In the genomic region with DNA sequence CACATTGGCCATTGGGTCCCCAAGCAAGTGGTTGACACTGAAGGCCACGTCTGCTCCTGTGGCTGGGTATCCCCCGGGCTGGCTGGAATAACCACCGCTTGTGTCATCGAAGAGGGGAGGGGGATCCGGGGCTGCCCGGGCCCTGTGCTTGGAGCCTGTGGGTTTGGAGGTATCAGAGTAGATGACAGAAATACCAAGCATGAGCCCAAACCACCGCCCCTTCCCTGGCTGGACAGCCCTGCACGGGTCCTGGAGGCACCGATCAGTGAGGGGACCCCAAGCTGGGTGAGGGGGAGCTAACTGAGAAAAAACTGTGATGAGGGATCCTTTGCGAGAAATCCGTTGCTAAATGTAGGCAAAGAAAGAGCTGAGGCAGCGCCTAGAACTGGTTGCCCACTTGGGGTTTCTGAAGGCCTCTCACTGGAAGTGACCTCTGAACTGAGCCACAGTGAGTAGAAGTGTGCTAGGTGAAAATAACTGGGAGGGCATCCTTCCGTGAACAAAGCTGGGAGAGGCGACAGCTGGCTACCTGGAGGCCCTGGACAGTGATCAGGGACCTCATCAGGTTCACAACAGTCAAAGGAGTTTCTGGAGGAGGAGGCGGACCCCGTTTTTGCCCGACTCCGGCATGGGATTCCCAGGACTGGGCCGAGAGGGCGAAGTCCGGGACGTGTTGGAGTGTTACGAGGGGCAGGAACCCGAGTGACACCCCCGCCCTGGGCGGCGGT, we compare ENCODE assay signal across 8 cellular contexts. TPM values are rescaled to one million over a fixed set of nuclear protein-coding genes. Genes with fewer than 3 reads are reported as not detected.
DNase-seq lines count a peak whose midpoint lies in the region; ATAC-seq and TF ChIP-seq lines count a peak whose summit lies in the region.

No MANE protein-coding gene starts in this region.

- peaks cover 3% of the 10 kb centered on the region for H3K36me3 Mint-ChIP-seq in stimulated activated naive CD8-positive, alpha-beta T cell treated with anti-CD3 and anti-CD28 coated beads, Interleukin-15, Interleukin-2, amounts not matched to agents 100 ng/mL and 50 ng/mL, for 24 hours (ENCODE audit: low read depth)
- H3K36me3 Mint-ChIP-seq in activated CD4-positive, alpha-beta memory T cell treated with anti-CD3 and anti-CD28 coated beads for 36 hours: no peaks in the 10 kb centered on the region

- peak overlapping the region; percentile 46 for H3K4me3 ChIP-seq in hepatocyte
- H3K4me3 ChIP-seq in skin epidermis: peak overlapping the region; percentile 77 to 99 (median 86)

- peaks cover 35% of the 10 kb centered on the region for H3K79me2 ChIP-seq in hepatocyte

- H3K4me1 Mint-ChIP-seq in stimulated activated naive CD8-positive, alpha-beta T cell treated with anti-CD3 and anti-CD28 coated beads, Interleukin-15, Interleukin-2, amounts not matched to agents 100 ng/mL and 50 ng/mL, for 24 hours (ENCODE audit: low read depth): peaks cover 34% of the 10 kb centered on the region
- H3K4me1 Mint-ChIP-seq in activated CD4-positive, alpha-beta memory T cell treated with anti-CD3 and anti-CD28 coated beads for 36 hours (ENCODE audit: low read depth): peaks cover 34% of the 10 kb centered on the region

- no peak for DNase-seq in stimulated activated naive CD8-positive, alpha-beta T cell treated with anti-CD3 and anti-CD28 coated beads, Interleukin-15, Interleukin-2, amounts not matched to agents 100 U/mL and 50 U/mL, for 24 hours
- no peak for DNase-seq in activated CD4-positive, alpha-beta memory T cell treated with anti-CD3 and anti-CD28 coated beads for 36 hours
- DNase-seq in hepatocyte (ENCODE audit: low spot score) (no peak), NOMO-1 treated with dmso at 0.1 percent for 144 hours (lab: John Stamatoyannopoulos, UW; ENCODE audit: unreplicated experiment) (no peak)

- peaks cover 23% of the 10 kb centered on the region for H3K27me3 ChIP-seq in hepatocyte

- peak overlapping the region; percentile 44 for H2AFZ ChIP-seq in hepatocyte

- ATAC-seq in stimulated activated naive CD8-positive, alpha-beta T cell treated with anti-CD3 and anti-CD28 coated beads, Interleukin-15, Interleukin-2, amounts not matched to agents 100 U/mL and 50 U/mL, for 24 hours: no peak
- ATAC-seq in GM18511 (IDR thresholded peaks at IDR 0.05; ENCODE audit: unreplicated experiment): no peak
- no peak for ATAC-seq in HG03108 (IDR thresholded peaks at IDR 0.05; ENCODE audit: unreplicated experiment)

- peak overlapping the region; percentile 95 for H3K4me2 ChIP-seq in hepatocyte

- no peak for TF ChIP-seq CTCF in hepatocyte (IDR thresholded peaks at IDR 0.05; ENCODE audit: poor library complexity)

- H4K20me1 ChIP-seq in hepatocyte (ENCODE audit: insufficient read depth, poor library complexity, severe bottlenecking): no peaks in the 10 kb centered on the region

- intact Hi-C loops in activated CD4-positive, alpha-beta memory T cell treated with anti-CD3 and anti-CD28 coated beads for 36 hours (cut with micrococcal nuclease): no loop called here

- no peaks in the 10 kb centered on the region for H3K9me3 Mint-ChIP-seq in stimulated activated naive CD8-positive, alpha-beta T cell treated with anti-CD3 and anti-CD28 coated beads, Interleukin-15, Interleukin-2, amounts not matched to agents 100 ng/mL and 50 ng/mL, for 24 hours
- H3K9me3 Mint-ChIP-seq in activated CD4-positive, alpha-beta memory T cell treated with anti-CD3 and anti-CD28 coated beads for 36 hours: no peaks in the 10 kb centered on the region

- H3K4me3 Mint-ChIP-seq in stimulated activated naive CD8-positive, alpha-beta T cell treated with anti-CD3 and anti-CD28 coated beads, Interleukin-15, Interleukin-2, amounts not matched to agents 100 ng/mL and 50 ng/mL, for 24 hours: peak overlapping the region; percentile 90
- peak overlapping the region; percentile 87 for H3K4me3 Mint-ChIP-seq in activated CD4-positive, alpha-beta memory T cell treated with anti-CD3 and anti-CD28 coated beads for 36 hours

- POLR2A ChIA-PET in activated CD4-positive, alpha-beta memory T cell treated with anti-CD3 and anti-CD28 coated beads for 36 hours (lab: Charles Lee): interaction anchor here (1.0 to 2.9 kb wide), 11 partner anchors 11 to 350 kb away, joined by 3 to 17 read pairs (median 3); partner anchors contain the start of genes BRMS1, RAB1B and RBM4

- H3K4me1 ChIP-seq in hepatocyte (ENCODE audit: insufficient read depth): peaks cover 15% of the 10 kb centered on the region

- no peaks in the 10 kb centered on the region for H3K36me3 ChIP-seq in hepatocyte (replicated peaks; ENCODE audit: insufficient read depth, low read depth)

- no peaks in the 10 kb centered on the region for H3K9me2 ChIP-seq in hepatocyte (replicated peaks; ENCODE audit: insufficient read depth)

- H3K27me3 Mint-ChIP-seq in stimulated activated naive CD8-positive, alpha-beta T cell treated with anti-CD3 and anti-CD28 coated beads, Interleukin-15, Interleukin-2, amounts not matched to agents 100 ng/mL and 50 ng/mL, for 24 hours: peaks cover 14% of the 10 kb centered on the region
- peaks cover 7% of the 10 kb centered on the region for H3K27me3 Mint-ChIP-seq in activated CD4-positive, alpha-beta memory T cell treated with anti-CD3 and anti-CD28 coated beads for 36 hours

- no peaks in the 10 kb centered on the region for H3K9me3 ChIP-seq in hepatocyte (ENCODE audit: low read depth)

- WGBS in hepatocyte (ENCODE audit: low lambda C conversion rate, missing lambda C conversion rate): 27% methylated on average over 23 of the region's 27 CpGs

- H3K27ac Mint-ChIP-seq in stimulated activated naive CD8-positive, alpha-beta T cell treated with anti-CD3 and anti-CD28 coated beads, Interleukin-15, Interleukin-2, amounts not matched to agents 100 ng/mL and 50 ng/mL, for 24 hours: peak overlapping the region; percentile 69
- peak overlapping the region; percentile 74 for H3K27ac Mint-ChIP-seq in activated CD4-positive, alpha-beta memory T cell treated with anti-CD3 and anti-CD28 coated beads for 36 hours

- H3K27ac ChIP-seq in hepatocyte (peak overlapping the region; percentile 93), skin epidermis (peak overlapping the region; percentile 43 to 98 (median 94))

- CTCF ChIA-PET in activated CD4-positive, alpha-beta memory T cell treated with anti-CD3 and anti-CD28 coated beads for 36 hours (lab: Charles Lee): interaction anchor here (0.8 to 2.2 kb wide), 10 partner anchors 8 to 150 kb away, joined by 3 to 25 read pairs (median 4); partner anchors contain the start of gene MRPL11

RNA-seq across cellular contexts. Expression of gene YIF1A, which starts 0.6 kb away (rescaled TPM):
- 10 to 100 TPM; 63.1 to 65.8 TPM for total RNA-seq in activated CD4-positive, alpha-beta memory T cell treated with anti-CD3 and anti-CD28 coated beads for 36 hours
- total RNA-seq in hepatocyte: 111 and 132 TPM in 2 replicates
- 265 and 267 TPM in 2 replicates for polyA plus RNA-seq in hepatocyte

RNA-seq across cellular contexts. Expression of gene TMEM151A, which starts 3.4 kb away (rescaled TPM):
- total RNA-seq in activated CD4-positive, alpha-beta memory T cell treated with anti-CD3 and anti-CD28 coated beads for 36 hours: not detected
- total RNA-seq in hepatocyte: 20.6 and 21.4 TPM in 2 replicates
- 36.4 and 48.6 TPM in 2 replicates for polyA plus RNA-seq in hepatocyte

RNA-seq across cellular contexts. Expression of gene CNIH2, which starts 10.3 kb away (rescaled TPM):
- 1 to 10 TPM in 1 of 2 experiments, under 1 TPM in 1; 0.39 to 1.5 TPM for total RNA-seq in activated CD4-positive, alpha-beta memory T cell treated with anti-CD3 and anti-CD28 coated beads for 36 hours
- total RNA-seq in hepatocyte: 0.36 and 1.7 TPM in 2 replicates
- 6.2 and 7.3 TPM in 2 replicates for polyA plus RNA-seq in hepatocyte

RNA-seq across cellular contexts. Expression of gene RAB1B, which starts 19.9 kb away (rescaled TPM):
- 100 to 1,000 TPM; 118 to 124 TPM for total RNA-seq in activated CD4-positive, alpha-beta memory T cell treated with anti-CD3 and anti-CD28 coated beads for 36 hours
- 87.9 and 88.4 TPM in 2 replicates for total RNA-seq in hepatocyte
- polyA plus RNA-seq in hepatocyte: 17.5 and 19.9 TPM in 2 replicates

RNA-seq across cellular contexts. Expression of gene CD248, which starts 28.5 kb away (rescaled TPM):
- total RNA-seq in activated CD4-positive, alpha-beta memory T cell treated with anti-CD3 and anti-CD28 coated beads for 36 hours: not detected
- total RNA-seq in hepatocyte: 19.9 and 24.6 TPM in 2 replicates
- polyA plus RNA-seq in hepatocyte: 210 and 250 TPM in 2 replicates

Comparison
In these comparisons a context has a peak if more than half of its experiments do, and no peak if none do; other contexts are left out.
1. RNA of gene TMEM151A, which starts 3.4 kb away (total RNA-seq): 20.6 to 21.4 TPM in hepatocyte; not detected in activated CD4-positive, alpha-beta memory T cell treated with anti-CD3 and anti-CD28 coated beads for 36 hours; every median in the first group is over 10 times any median in the second.